In genomic region chr6:138415125-138415524, GRCh38 we compare ENCODE assay signal across 33 cellular contexts. TPM values are rescaled to one million over a fixed set of nuclear protein-coding genes. Genes with fewer than 3 reads are reported as not detected.
"Had no signal": no experiment of that assay in that cellular context is flagged by ENCODE, and none has a peak within 500 bp of the region (broad histone marks: within the 10 kb centered on the region; RNA-seq: fewer than 3 reads in every experiment).

No MANE protein-coding gene starts in this region.

- H3K4me3 Mint-ChIP-seq: dendritic cell treated with granulocyte-macrophage colony-stimulating factor and Interleukin-4, amounts not matched to agents 40 ng/mL and 50 ng/mL, for 4 days; memory B cell; natural killer cell treated with Interleukin-12 subunit alpha and Interleukin-12 subunit beta and Interleukin-15 and Interleukin-18, amount 100 ng/mL, for 72 hours; neural crest cell; stimulated activated naive B cell treated with anti-CD40 and anti-IgM and Interleukin-4, amounts not matched to agents 10 μg/mL and 1 μg/mL and 100 μg/mL, for 72 hours; stimulated activated naive CD8-positive, alpha-beta T cell treated with anti-CD3 and anti-CD28 coated beads, Interleukin-15, amount 100 ng/mL, for 72 hours had no signal

- H3K9me3 Mint-ChIP-seq: dendritic cell treated with granulocyte-macrophage colony-stimulating factor and Interleukin-4, amounts not matched to agents 40 ng/mL and 50 ng/mL, for 4 days; memory B cell; natural killer cell treated with Interleukin-12 subunit alpha and Interleukin-12 subunit beta and Interleukin-15 and Interleukin-18, amount 100 ng/mL, for 72 hours had no signal

- H3K36me3 ChIP-seq: colonic mucosa had no signal

- H3K36me3 Mint-ChIP-seq: natural killer cell treated with Interleukin-12 subunit alpha and Interleukin-12 subunit beta and Interleukin-15 and Interleukin-18, amount 100 ng/mL, for 72 hours had no signal

- H3K9me3 ChIP-seq: colonic mucosa, esophagus squamous epithelium, psoas muscle, spleen, suprapubic skin, transverse colon, vagina had no signal

- H3K4me1 ChIP-seq: colonic mucosa had no signal

- FAIRE-seq: endothelial cell of umbilical vein had no signal

- H3K27ac ChIP-seq: colonic mucosa, esophagus squamous epithelium, heart right ventricle, psoas muscle, skin epidermis, spleen, suprapubic skin, transverse colon, vagina had no signal

- DNase-seq: colonic mucosa; effector memory CD4-positive, alpha-beta T cell; esophagus squamous epithelium; foreskin melanocyte; glutamatergic neuron; heart right ventricle; islet precursor cell; kidney glomerular epithelial cell; psoas muscle; right cardiac atrium; spleen; stimulated activated CD4-positive, alpha-beta T cell treated with anti-CD3 and anti-CD28 coated beads, Interleukin-15, amount 100 ng/mL, for 24 hours; stimulated activated CD4-positive, alpha-beta T cell treated with anti-CD3 and anti-CD28 coated beads, Interleukin-2, amount 100 ng/mL, for 48 hours; stimulated activated naive B cell treated with anti-CD40 and anti-IgM and Interleukin-4, amounts not matched to agents 10 μg/mL and 1 μg/mL and 100 μg/mL, for 72 hours; stimulated activated naive CD8-positive, alpha-beta T cell treated with anti-CD3 and anti-CD28 coated beads, Interleukin-15, amount 100 ng/mL, for 72 hours; transverse colon had no signal

- H3K27ac Mint-ChIP-seq: dendritic cell treated with granulocyte-macrophage colony-stimulating factor and Interleukin-4, amounts not matched to agents 40 ng/mL and 50 ng/mL, for 4 days; memory B cell; natural killer cell treated with Interleukin-12 subunit alpha and Interleukin-12 subunit beta and Interleukin-15 and Interleukin-18, amount 100 ng/mL, for 72 hours; stimulated activated naive B cell treated with anti-CD40 and anti-IgM and Interleukin-4, amounts not matched to agents 10 μg/mL and 1 μg/mL and 100 μg/mL, for 72 hours; stimulated activated naive CD8-positive, alpha-beta T cell treated with anti-CD3 and anti-CD28 coated beads, Interleukin-15, amount 100 ng/mL, for 72 hours had no signal

- H3K27me3 Mint-ChIP-seq: dendritic cell treated with granulocyte-macrophage colony-stimulating factor and Interleukin-4, amounts not matched to agents 40 ng/mL and 50 ng/mL, for 4 days; memory B cell; natural killer cell treated with Interleukin-12 subunit alpha and Interleukin-12 subunit beta and Interleukin-15 and Interleukin-18, amount 100 ng/mL, for 72 hours; stimulated activated naive B cell treated with anti-CD40 and anti-IgM and Interleukin-4, amounts not matched to agents 10 μg/mL and 1 μg/mL and 100 μg/mL, for 72 hours; stimulated activated naive CD8-positive, alpha-beta T cell treated with anti-CD3 and anti-CD28 coated beads, Interleukin-15, amount 100 ng/mL, for 72 hours had no signal

- H3K4me3 ChIP-seq: colonic mucosa, esophagus squamous epithelium, heart right ventricle, lung, psoas muscle, skin epidermis, spleen, suprapubic skin, transverse colon, vagina had no signal

- ATAC-seq: natural killer cell treated with Interleukin-12 subunit alpha and Interleukin-12 subunit beta and Interleukin-15 and Interleukin-18, amount 100 ng/mL, for 72 hours; stimulated activated naive B cell treated with anti-CD40 and anti-IgM and Interleukin-4, amounts not matched to agents 10 μg/mL and 1 μg/mL and 100 μg/mL, for 72 hours; stimulated activated naive CD8-positive, alpha-beta T cell treated with anti-CD3 and anti-CD28 coated beads, Interleukin-15, amount 100 ng/mL, for 72 hours had no signal

- H3K4me1 Mint-ChIP-seq: memory B cell had no signal

- H3K27me3 ChIP-seq: colonic mucosa, esophagus squamous epithelium, heart right ventricle, spleen, suprapubic skin, transverse colon, vagina had no signal

RNA-seq across cellular contexts. Expression of gene SMIM28, which starts 37.4 kb away (rescaled TPM):
- total RNA-seq: chondrocyte; endothelial cell of umbilical vein; epithelial cell of proximal tubule; esophagus squamous epithelium; heart right ventricle; liver; lung; mononuclear cell; natural killer cell treated with Interleukin-12 subunit alpha and Interleukin-12 subunit beta and Interleukin-15 and Interleukin-18, amount 100 ng/mL, for 72 hours; neural crest cell; osteocyte; psoas muscle; renal cortical epithelial cell; right cardiac atrium; spleen; suprapubic skin; ureter; vagina had no signal
- polyA plus RNA-seq: endothelial cell of umbilical vein, heart right ventricle, liver, lung, psoas muscle, right cardiac atrium, spleen, thymus had no signal
